In the genomic region with DNA sequence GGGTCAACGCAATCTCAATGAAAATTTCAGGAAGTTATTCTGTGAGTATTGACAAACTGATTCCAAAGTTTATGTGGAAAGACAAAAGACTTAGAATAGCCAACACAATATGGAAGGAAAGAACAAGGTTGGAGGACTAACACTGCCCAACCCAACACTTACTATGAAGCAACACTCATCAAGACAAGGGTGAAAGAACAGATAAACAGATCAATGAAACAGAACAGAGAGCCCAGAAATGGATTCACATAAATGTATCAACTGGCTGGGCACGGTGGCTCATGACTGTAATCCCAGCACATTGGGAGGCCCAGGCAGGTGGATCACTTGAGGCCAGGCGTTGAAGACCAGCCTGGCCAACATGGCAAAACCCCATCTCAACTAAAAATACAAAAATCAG, we compare ENCODE assay signal across 12 cellular contexts.
"Had no signal": no experiment of that assay in that cellular context is flagged by ENCODE, and none has a peak within 500 bp of the region (broad histone marks: within the 10 kb centered on the region; RNA-seq: fewer than 3 reads in every experiment).

No MANE protein-coding gene starts in this region.

- DNase-seq: activated CD4-positive, alpha-beta T cell treated with anti-CD3 and anti-CD28 coated beads for 1 hour; activated CD4-positive, alpha-beta T cell treated with anti-CD3 and anti-CD28 coated beads, Interleukin-2, amount 50 U/mL, for 48 hours; activated naive CD4-positive, alpha-beta T cell treated with anti-CD3 and anti-CD28 coated beads, Interleukin-2, amount 50 U/mL, for 16 hours; amniotic stem cell; caudate nucleus; esophagus squamous epithelium; glutamatergic neuron; hypothalamus; left ventricle myocardium superior; pancreas; stimulated activated CD4-positive, alpha-beta T cell treated with anti-CD3 and anti-CD28 coated beads, Interleukin-1b, Interleukin-23, amount 100 ng/mL, for 48 hours; T1000 had no signal

- ATAC-seq: left ventricle myocardium superior had no signal

- FAIRE-seq: pancreas had no signal
